Comparison of ENCODE assay signal across 19 cellular contexts in the genomic region with DNA sequence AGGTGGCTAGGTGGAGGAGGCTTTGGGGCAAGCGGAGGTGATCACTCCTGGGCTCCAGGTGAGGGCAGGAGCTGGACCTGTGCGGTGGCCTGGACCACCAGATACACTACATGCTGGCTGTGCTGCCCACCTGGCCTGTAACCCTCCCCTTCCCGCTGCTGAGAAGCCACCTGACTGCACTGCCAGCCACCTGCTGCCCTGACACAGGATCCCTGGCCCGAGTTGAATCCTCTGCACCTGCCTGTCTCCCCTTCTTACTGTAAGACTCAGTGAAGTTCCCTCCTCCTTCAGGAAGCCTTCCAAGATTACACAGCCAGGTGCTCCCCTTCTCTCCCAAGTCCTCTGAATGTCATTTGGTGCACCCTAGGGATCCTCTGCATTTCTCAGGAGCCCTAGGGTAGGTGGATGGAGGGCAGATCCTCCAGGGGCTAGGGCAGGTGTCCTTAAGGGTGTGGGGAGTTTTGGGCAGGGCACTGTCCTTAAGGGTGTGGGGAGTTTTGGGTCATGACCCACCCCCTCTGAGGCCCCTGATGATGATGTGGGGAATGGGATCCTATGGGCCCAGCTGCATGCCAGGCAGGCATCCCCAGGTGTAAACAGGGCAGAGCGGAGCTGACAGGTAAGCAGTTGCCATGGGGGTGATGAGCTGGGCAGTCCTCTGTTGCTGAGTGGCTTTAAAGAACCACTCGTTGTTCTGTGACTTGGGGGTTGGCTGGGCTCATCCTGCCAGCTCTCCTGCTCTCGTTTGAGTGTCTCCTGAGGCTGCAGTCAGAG. TPM values are rescaled to one million over a fixed set of nuclear protein-coding genes. Genes with fewer than 3 reads are reported as not detected.
DNase-seq lines count a peak whose midpoint lies in the region; ATAC-seq and TF ChIP-seq lines count a peak whose summit lies in the region.
"Had no signal": no experiment of that assay in that cellular context is flagged by ENCODE, and none has a peak within 500 bp of the region (broad histone marks: within the 10 kb centered on the region; RNA-seq: fewer than 3 reads in every experiment).

No MANE protein-coding gene starts in this region.

- ATAC-seq in CD8-positive, alpha-beta T cell = no peak
- ATAC-seq in lower lobe of right lung = no peak
- no peak for ATAC-seq in mucosa of descending colon
- no peak for ATAC-seq in stimulated activated naive B cell treated with anti-CD40 and anti-IgM and Interleukin-4, amounts not matched to agents 10 μg/mL and 1 μg/mL and 100 μg/mL, for 72 hours (replicated peaks)
- ATAC-seq: stimulated activated effector memory CD8-positive, alpha-beta T cell treated with anti-CD3 and anti-CD28 coated beads, Interleukin-12 subunit alpha, Interleukin-12 subunit beta, amount 100 ng/mL, for 72 hours had no signal

- H3K9me3 Mint-ChIP-seq in CD8-positive, alpha-beta T cell = no peaks in the 10 kb centered on the region
- H3K9me3 Mint-ChIP-seq in stimulated activated naive B cell treated with anti-CD40 and anti-IgM and Interleukin-4, amounts not matched to agents 10 μg/mL and 1 μg/mL and 100 μg/mL, for 72 hours = no peaks in the 10 kb centered on the region
- H3K9me3 Mint-ChIP-seq: stimulated activated effector memory CD8-positive, alpha-beta T cell treated with anti-CD3 and anti-CD28 coated beads, Interleukin-12 subunit alpha, Interleukin-12 subunit beta, amount 100 ng/mL, for 72 hours had no signal

- POLR2A ChIA-PET in CD8-positive, alpha-beta T cell (lab: Charles Lee) = interaction anchor here (1.2 kb wide), 1 partner anchor 8 kb away, joined by 3 read pairs; no protein-coding TSS in a partner anchor

- peaks cover 11% of the 10 kb centered on the region for H3K4me1 Mint-ChIP-seq in CD8-positive, alpha-beta T cell (ENCODE audit: low read depth)
- peaks cover 20 to 46% of the 10 kb centered on the region in 2 donors for H3K4me1 Mint-ChIP-seq in stimulated activated naive B cell treated with anti-CD40 and anti-IgM and Interleukin-4, amounts not matched to agents 10 μg/mL and 1 μg/mL and 100 μg/mL, for 72 hours

- H3K27ac ChIP-seq in CD8-positive, alpha-beta T cell (ENCODE audit: low read depth, low read length) = no peak overlapping the region
- H3K27ac ChIP-seq in lower lobe of right lung = no peak overlapping the region
- H3K27ac ChIP-seq: coronary artery, Peyer's patch, spleen, transverse colon had no signal

- peak overlapping the region; percentile 29 for H3K4me3 Mint-ChIP-seq in CD8-positive, alpha-beta T cell
- peak overlapping the region in 1 of 2 donors; percentile 6 for H3K4me3 Mint-ChIP-seq in stimulated activated naive B cell treated with anti-CD40 and anti-IgM and Interleukin-4, amounts not matched to agents 10 μg/mL and 1 μg/mL and 100 μg/mL, for 72 hours
- H3K4me3 Mint-ChIP-seq: stimulated activated effector memory CD8-positive, alpha-beta T cell treated with anti-CD3 and anti-CD28 coated beads, Interleukin-12 subunit alpha, Interleukin-12 subunit beta, amount 100 ng/mL, for 72 hours had no signal

- no peak overlapping the region for H3K4me3 ChIP-seq in CD8-positive, alpha-beta T cell (ENCODE audit: low read depth, low read length)
- H3K4me3 ChIP-seq in lower lobe of right lung = no peak overlapping the region
- no peak overlapping the region for H3K4me3 ChIP-seq in mucosa of descending colon
- H3K4me3 ChIP-seq: coronary artery, spleen, transverse colon had no signal

- CTCF ChIA-PET in CD8-positive, alpha-beta T cell (lab: Charles Lee) = interaction anchor here (1.3 to 1.4 kb wide), 2 partner anchors 38 to 42 kb away, joined by 3 to 5 read pairs; no protein-coding TSS in a partner anchor

- TF ChIP-seq CTCF in CD8-positive, alpha-beta T cell (IDR thresholded peaks at IDR 0.05) = no peak
- TF ChIP-seq CTCF in lower lobe of right lung (IDR thresholded peaks at IDR 0.05) = no peak
- no peak for TF ChIP-seq CTCF in mucosa of descending colon (IDR thresholded peaks at IDR 0.05)

- no peaks in the 10 kb centered on the region for H3K9me3 ChIP-seq in CD8-positive, alpha-beta T cell (ENCODE audit: low read length)
- no peaks in the 10 kb centered on the region for H3K9me3 ChIP-seq in lower lobe of right lung
- no peaks in the 10 kb centered on the region for H3K9me3 ChIP-seq in mucosa of descending colon
- H3K9me3 ChIP-seq: Peyer's patch, spleen, transverse colon had no signal

- H3K27me3 Mint-ChIP-seq in CD8-positive, alpha-beta T cell (ENCODE audit: low read depth) = peaks cover 9% of the 10 kb centered on the region
- peaks cover 9 to 23% of the 10 kb centered on the region in 2 donors for H3K27me3 Mint-ChIP-seq in stimulated activated naive B cell treated with anti-CD40 and anti-IgM and Interleukin-4, amounts not matched to agents 10 μg/mL and 1 μg/mL and 100 μg/mL, for 72 hours

- H3K36me3 Mint-ChIP-seq in CD8-positive, alpha-beta T cell = no peaks in the 10 kb centered on the region
- H3K36me3 Mint-ChIP-seq in stimulated activated naive B cell treated with anti-CD40 and anti-IgM and Interleukin-4, amounts not matched to agents 10 μg/mL and 1 μg/mL and 100 μg/mL, for 72 hours = peaks cover 0 to 10% of the 10 kb centered on the region in 2 donors

- DNase-seq in NCI-H1092 treated with DMSO at 0.1 percent for 48 hours (lab: John Stamatoyannopoulos, UW) = peak; percentile 12
- DNase-seq in NCI-H1092 (lab: John Stamatoyannopoulos, UW) = no peak
- no peak for DNase-seq in CD8-positive, alpha-beta T cell
- DNase-seq in NCI-H2171 treated with DMSO at 0.1 percent for 48 hours (lab: John Stamatoyannopoulos, UW) = peak; percentile 64
- DNase-seq in left kidney (ENCODE audit: low read depth, low spot score) = peak; percentile 9
- DNase-seq in lower lobe of right lung = no peak
- DNase-seq in mucosa of descending colon = no peak
- DNase-seq in stimulated activated naive B cell treated with anti-CD40 and anti-IgM and Interleukin-4, amounts not matched to agents 10 μg/mL and 1 μg/mL and 100 μg/mL, for 72 hours = no peak
- DNase-seq: activated gamma-delta T cell treated with Interleukin-2 at 50 U/mL for 16 hours, foreskin melanocyte, left colon, NCI-H1694, NCI-H82, Peyer's patch, spleen, SW 1271, transverse colon had no signal

- no peak overlapping the region for H3K27ac Mint-ChIP-seq in CD8-positive, alpha-beta T cell
- H3K27ac Mint-ChIP-seq in stimulated activated naive B cell treated with anti-CD40 and anti-IgM and Interleukin-4, amounts not matched to agents 10 μg/mL and 1 μg/mL and 100 μg/mL, for 72 hours = no peak overlapping the region
- H3K27ac Mint-ChIP-seq: stimulated activated effector memory CD8-positive, alpha-beta T cell treated with anti-CD3 and anti-CD28 coated beads, Interleukin-12 subunit alpha, Interleukin-12 subunit beta, amount 100 ng/mL, for 72 hours had no signal

- intact Hi-C loops in CD8-positive, alpha-beta T cell (cut with DNase I, micrococcal nuclease) = loop anchor here in 1 of 2 experiments (10.0 kb wide), 1 partner anchor 1488 kb away; the partner anchor contains the start of gene TDRD9
- intact Hi-C loops in lower lobe of right lung (cut with DNase I) = no loop called here
- intact Hi-C loops in mucosa of descending colon (cut with DNase I, micrococcal nuclease) = no loop called here

- peaks cover 4% of the 10 kb centered on the region for H3K27me3 ChIP-seq in CD8-positive, alpha-beta T cell (ENCODE audit: insufficient read depth, low read length)
- peaks cover 22% of the 10 kb centered on the region for H3K27me3 ChIP-seq in lower lobe of right lung (ENCODE audit: low read depth)

- H3K4me1 ChIP-seq in CD8-positive, alpha-beta T cell (ENCODE audit: insufficient read depth, low read length) = peaks cover 22% of the 10 kb centered on the region
- peaks cover 18% of the 10 kb centered on the region for H3K4me1 ChIP-seq in lower lobe of right lung
- H3K4me1 ChIP-seq in mucosa of descending colon (ENCODE audit: low read depth) = peaks cover 13% of the 10 kb centered on the region

- H3K36me3 ChIP-seq in CD8-positive, alpha-beta T cell (ENCODE audit: insufficient read depth, low read length) = no peaks in the 10 kb centered on the region
- H3K36me3 ChIP-seq in lower lobe of right lung (no peaks in the 10 kb centered on the region), mucosa of descending colon (ENCODE audit: low read depth) (no peaks in the 10 kb centered on the region)
- H3K36me3 ChIP-seq: Peyer's patch, spleen, transverse colon had no signal

RNA-seq across cellular contexts. Expression of gene MTA1, which starts 6.7 kb away (rescaled TPM):
- 10 to 100 TPM; 75.8 to 90.1 TPM for total RNA-seq in CD8-positive, alpha-beta T cell
- 69.7 TPM for total RNA-seq in lower lobe of right lung
- 100 to 1,000 TPM in 1 of 3 donors, 10 to 100 TPM in 2; 76.4 to 105 (median 79.7) TPM for total RNA-seq in mucosa of descending colon

RNA-seq across cellular contexts. Expression of gene TEX22, which starts 14.6 kb away (rescaled TPM):
- total RNA-seq in CD8-positive, alpha-beta T cell = 1 to 10 TPM in 1 of 2 experiments, not detected in 1; 1.1 TPM
- total RNA-seq in lower lobe of right lung (3.8 TPM), mucosa of descending colon (1 to 10 TPM in 1 of 3 donors, under 1 TPM in 2; 0.84 to 2.0 (median 0.95) TPM)

Comparison
In these comparisons a context has a peak if more than half of its experiments do, and no peak if none do; other contexts are left out.
1. DNase-seq: peak in NCI-H1092 treated with DMSO at 0.1 percent for 48 hours (single experiment), NCI-H2171 treated with DMSO at 0.1 percent for 48 hours (single experiment) and left kidney (single experiment); none in NCI-H1092 (single experiment), CD8-positive, alpha-beta T cell (0 of 7), lower lobe of right lung (single experiment), mucosa of descending colon (0 of 3) and stimulated activated naive B cell treated with anti-CD40 and anti-IgM and Interleukin-4, amounts not matched to agents 10 μg/mL and 1 μg/mL and 100 μg/mL, for 72 hours (single experiment).